16 cellular contexts compared by ENCODE assay signal in the genomic region with DNA sequence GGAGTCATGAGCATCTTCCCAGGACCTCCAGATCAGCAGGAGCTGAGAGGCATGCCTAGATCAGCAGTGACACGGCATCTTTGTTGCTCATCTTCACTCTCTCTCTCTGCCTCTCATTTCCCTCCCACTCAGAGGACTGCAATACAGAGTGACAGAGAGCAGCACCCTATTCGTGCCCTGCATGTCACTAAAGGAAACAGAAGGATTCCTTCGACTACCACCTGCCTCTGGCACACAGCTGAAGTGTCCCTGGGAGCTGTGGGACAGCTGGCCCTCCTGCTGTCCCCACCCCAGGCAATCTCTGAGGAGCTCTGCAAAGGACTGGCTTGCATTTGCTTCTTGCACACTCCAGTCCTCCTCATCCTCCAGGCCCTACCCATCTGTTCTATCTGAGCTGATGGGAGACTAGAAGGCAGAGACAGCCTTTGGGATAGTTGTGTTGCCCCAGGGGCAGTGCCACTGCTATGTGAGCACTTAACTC.
DNase-seq lines count a peak whose midpoint lies in the region; ATAC-seq and TF ChIP-seq lines count a peak whose summit lies in the region.
"Had no signal": no experiment of that assay in that cellular context is flagged by ENCODE, and none has a peak within 500 bp of the region (broad histone marks: within the 10 kb centered on the region; RNA-seq: fewer than 3 reads in every experiment).

No MANE protein-coding gene starts in this region.

- no peak overlapping the region for H3K27ac Mint-ChIP-seq in activated T-helper 2 cell treated with anti-CD3 and anti-CD28 coated beads, Interferon-gamma antibody, Interleukin-2, Interleukin-4, amounts not matched to agents 10 μg/mL and 5 μg/mL and 100 μg/mL, durations not matched to agents 14 hours and 24 hours and 36 hours
- H3K27ac Mint-ChIP-seq: activated naive CD8-positive, alpha-beta T cell; immature natural killer cell; naive thymus-derived CD8-positive, alpha-beta T cell had no signal

- no peaks in the 10 kb centered on the region for H3K27me3 Mint-ChIP-seq in activated T-helper 2 cell treated with anti-CD3 and anti-CD28 coated beads, Interferon-gamma antibody, Interleukin-2, Interleukin-4, amounts not matched to agents 10 μg/mL and 5 μg/mL and 100 μg/mL, durations not matched to agents 14 hours and 24 hours and 36 hours (ENCODE audit: low read depth)

- no peaks in the 10 kb centered on the region for H3K9me3 Mint-ChIP-seq in activated T-helper 2 cell treated with anti-CD3 and anti-CD28 coated beads, Interferon-gamma antibody, Interleukin-2, Interleukin-4, amounts not matched to agents 10 μg/mL and 5 μg/mL and 100 μg/mL, durations not matched to agents 14 hours and 24 hours and 36 hours

- no peak for TF ChIP-seq CTCF in PC-9 (conservative IDR thresholded peaks at IDR 0.05)
- TF ChIP-seq CTCF in foreskin keratinocyte (conservative IDR thresholded peaks at IDR 0.05): no peak
- no peak for TF ChIP-seq CTCF in psoas muscle (IDR thresholded peaks at IDR 0.05)

- no peaks in the 10 kb centered on the region for H4K20me1 ChIP-seq in PC-9 (ENCODE audit: insufficient read depth)

- H3K4me2 ChIP-seq in PC-9: peak overlapping the region; percentile 11

- H3K4me3 Mint-ChIP-seq in activated T-helper 2 cell treated with anti-CD3 and anti-CD28 coated beads, Interferon-gamma antibody, Interleukin-2, Interleukin-4, amounts not matched to agents 10 μg/mL and 5 μg/mL and 100 μg/mL, durations not matched to agents 14 hours and 24 hours and 36 hours (ENCODE audit: low read depth): no peak overlapping the region
- H3K4me3 Mint-ChIP-seq: activated naive CD8-positive, alpha-beta T cell; immature natural killer cell; naive thymus-derived CD8-positive, alpha-beta T cell had no signal

- intact Hi-C loops in PC-9 (cut with micrococcal nuclease; ENCODE audit: unreplicated experiment) (loop anchor here (10.0 kb wide), 3 partner anchors 195 to 365 kb away; no protein-coding TSS in a partner anchor), psoas muscle (cut with DNase I) (no loop called here)
- intact Hi-C loops in activated T-helper 2 cell treated with anti-CD3 and anti-CD28 coated beads, Interferon-gamma antibody, Interleukin-2, Interleukin-4, amounts not matched to agents 10 μg/mL and 5 μg/mL and 100 μg/mL, durations not matched to agents 14 hours and 24 hours and 36 hours (cut with micrococcal nuclease): no loop called here

- CTCF ChIA-PET in PC-9 (lab: Charles Lee): no interaction called here

- BruUV-seq in PC-9 (replicated peaks; lab: Mats Ljungman, UMichigan): TSS peak; percentile 67

- H3K27ac ChIP-seq in PC-9: peak overlapping the region; percentile 50
- H3K27ac ChIP-seq in foreskin keratinocyte: no peak overlapping the region
- H3K27ac ChIP-seq in substantia nigra (ENCODE audit: low read depth, low read length, poor library complexity, severe bottlenecking): peak overlapping the region; percentile 81
- no peak overlapping the region for H3K27ac ChIP-seq in psoas muscle
- H3K27ac ChIP-seq: colonic mucosa, spleen had no signal

- H2AFZ ChIP-seq in PC-9: peak overlapping the region; percentile 56; the same call in 1 of the 2 replicates

- H3K4me3 ChIP-seq in PC-9 (no peak overlapping the region), psoas muscle (no peak overlapping the region)
- H3K4me3 ChIP-seq: colonic mucosa, GM12878, spleen had no signal

- H3K9me2 ChIP-seq in PC-9 (ENCODE audit: insufficient read depth): no peaks in the 10 kb centered on the region

- peak; percentile 67 for DNase-seq in NCI-H82 (lab: John Stamatoyannopoulos, UW)
- DNase-seq in NCI-H82 treated with DMSO at 0.1 percent for 48 hours (lab: John Stamatoyannopoulos, UW; ENCODE audit: unreplicated experiment): no peak
- no peak for DNase-seq in PC-9
- no peak for DNase-seq in foreskin keratinocyte
- peak in 6 of 49 donors; percentile 1 to 27 (median 11) for DNase-seq in substantia nigra (lab: John Stamatoyannopoulos, UW)
- DNase-seq in psoas muscle: no peak
- DNase-seq in activated T-helper 2 cell treated with anti-CD3 and anti-CD28 coated beads, Interferon-gamma antibody, Interleukin-2, Interleukin-4, amounts not matched to agents 10 μg/mL and 5 μg/mL and 100 μg/mL, durations not matched to agents 14 hours and 24 hours and 36 hours (ENCODE audit: low spot score): no peak
- DNase-seq: immature natural killer cell; naive thymus-derived CD8-positive, alpha-beta T cell; spleen; T-helper 9 cell; trophoblast cell had no signal

- no peaks in the 10 kb centered on the region for H3K4me1 Mint-ChIP-seq in activated T-helper 2 cell treated with anti-CD3 and anti-CD28 coated beads, Interferon-gamma antibody, Interleukin-2, Interleukin-4, amounts not matched to agents 10 μg/mL and 5 μg/mL and 100 μg/mL, durations not matched to agents 14 hours and 24 hours and 36 hours (ENCODE audit: low read depth)
- H3K4me1 Mint-ChIP-seq: immature natural killer cell; naive thymus-derived CD8-positive, alpha-beta T cell had no signal

- peaks cover 5% of the 10 kb centered on the region; the same call in 1 of the 2 replicates for H3F3A ChIP-seq in PC-9 (ENCODE audit: insufficient read depth, low read depth)

- H3K9me3 ChIP-seq in PC-9 (ENCODE audit: insufficient read depth, low read depth) (no peaks in the 10 kb centered on the region), psoas muscle (no peaks in the 10 kb centered on the region)
- H3K9me3 ChIP-seq: colonic mucosa had no signal

- POLR2A ChIA-PET in PC-9 (lab: Charles Lee; ENCODE audit: unreplicated experiment): no interaction called here

- 18 to 38% (median 24%) methylated on average over 3 of the region's 3 CpGs for WGBS in psoas muscle, 3 donors

- H3K27me3 ChIP-seq in PC-9 (ENCODE audit: insufficient read depth, low read depth): no peaks in the 10 kb centered on the region
- H3K27me3 ChIP-seq in foreskin keratinocyte: no peaks in the 10 kb centered on the region
- no peaks in the 10 kb centered on the region for H3K27me3 ChIP-seq in psoas muscle (ENCODE audit: insufficient read depth in 3 of 3, low read length in 2 of 3)
- H3K27me3 ChIP-seq: colonic mucosa had no signal

- H3K36me3 Mint-ChIP-seq in activated T-helper 2 cell treated with anti-CD3 and anti-CD28 coated beads, Interferon-gamma antibody, Interleukin-2, Interleukin-4, amounts not matched to agents 10 μg/mL and 5 μg/mL and 100 μg/mL, durations not matched to agents 14 hours and 24 hours and 36 hours (ENCODE audit: low read depth): no peaks in the 10 kb centered on the region
- H3K36me3 Mint-ChIP-seq: activated naive CD8-positive, alpha-beta T cell; immature natural killer cell; naive thymus-derived CD8-positive, alpha-beta T cell had no signal

- peaks cover 19% of the 10 kb centered on the region; the same call in 1 of the 2 replicates for H3K4me1 ChIP-seq in PC-9 (replicated peaks; ENCODE audit: insufficient read depth)
- H3K4me1 ChIP-seq in foreskin keratinocyte: no peaks in the 10 kb centered on the region
- H3K4me1 ChIP-seq in psoas muscle: no peaks in the 10 kb centered on the region
- H3K4me1 ChIP-seq: colonic mucosa had no signal

- no peaks in the 10 kb centered on the region for H3K79me2 ChIP-seq in PC-9 (ENCODE audit: low read depth)

- H3K36me3 ChIP-seq in PC-9 (ENCODE audit: low read depth) (no peaks in the 10 kb centered on the region), psoas muscle (ENCODE audit: insufficient read depth in 1 of 2, low read depth in 1 of 2) (no peaks in the 10 kb centered on the region)
- H3K36me3 ChIP-seq: colonic mucosa, spleen had no signal

- ATAC-seq in foreskin keratinocyte: peak; percentile 61
- no peak for ATAC-seq in psoas muscle
- ATAC-seq in HG03025 (IDR thresholded peaks at IDR 0.05; ENCODE audit: low FRiP score, unreplicated experiment): no peak
- ATAC-seq: GM12878; naive thymus-derived CD8-positive, alpha-beta T cell had no signal

Comparison
In these comparisons a context has a peak if more than half of its experiments do, and no peak if none do; other contexts are left out.
1. H3K27ac ChIP-seq: peak in PC-9 (single experiment) and substantia nigra (single experiment); none in foreskin keratinocyte (single experiment) and psoas muscle (single experiment).